8 cellular contexts compared by ENCODE assay signal in genomic region chr4:101419324-101420135, GRCh38.
DNase-seq lines count a peak whose midpoint lies in the region; ATAC-seq, FAIRE-seq and TF ChIP-seq lines count a peak whose summit lies in the region.

No MANE protein-coding gene starts in this region.

- in situ Hi-C loops in mammary epithelial cell (cut with MboI; ENCODE audit: low sequenced_read_pairs in 2 of 2): no loop called here

- H3K9me3 ChIP-seq in breast epithelium: no peaks in the 10 kb centered on the region
- no peaks in the 10 kb centered on the region for H3K9me3 ChIP-seq in mammary epithelial cell (replicated peaks; ENCODE audit: insufficient read depth, low read length)

- intact Hi-C loops in breast epithelium (cut with DNase I; ENCODE audit: low total_unique reads) (no loop called here), mammary epithelial cell (cut with micrococcal nuclease) (no loop called here), head of caudate nucleus (cut with DNase I) (no loop called here)

- no peak for FAIRE-seq in H54 (lab: Jason Lieb, UNC)

- dilution Hi-C loops in mammary epithelial cell (cut with HindIII; ENCODE audit: low sequenced_read_pairs): no loop called here

- peak; percentile 55 for ATAC-seq in HG02840 (IDR thresholded peaks at IDR 0.05; ENCODE audit: low FRiP score, unreplicated experiment)

- TF ChIP-seq CTCF in breast epithelium (IDR thresholded peaks at IDR 0.05) (no peak), mammary epithelial cell (conservative IDR thresholded peaks at IDR 0.05 in 1 of 2, IDR thresholded peaks at IDR 0.05 in 1 of 2; ENCODE audit: extremely low read depth in 1 of 2, insufficient read depth in 1 of 2, low read depth in 1 of 2, low read length in 2 of 2) (no peak), fibroblast of mammary gland (conservative IDR thresholded peaks at IDR 0.05; ENCODE audit: control insufficient read depth, insufficient read depth, low read depth, low read length) (no peak)

- no peaks in the 10 kb centered on the region for H3K36me3 ChIP-seq in breast epithelium
- no peaks in the 10 kb centered on the region for H3K36me3 ChIP-seq in mammary epithelial cell (ENCODE audit: insufficient read depth, low read length)

- CTCF ChIA-PET in mammary epithelial cell (lab: Charles Lee; ENCODE audit: low non-redundant PET): no interaction called here

- H2AFZ ChIP-seq in mammary epithelial cell (ENCODE audit: low read depth, low read length): no peak overlapping the region

- H3K27ac ChIP-seq in breast epithelium (peak overlapping the region; percentile 11 to 30), mammary epithelial cell (ENCODE audit: insufficient read depth, low read depth, low read length) (no peak overlapping the region)

- no peak overlapping the region for H3K4me2 ChIP-seq in mammary epithelial cell (ENCODE audit: insufficient read depth, low read depth, low read length)

- H4K20me1 ChIP-seq in mammary epithelial cell (ENCODE audit: insufficient read depth, low read length): no peaks in the 10 kb centered on the region

- H3K4me1 ChIP-seq in breast epithelium (no peaks in the 10 kb centered on the region), mammary epithelial cell (ENCODE audit: insufficient read depth, low read length) (no peaks in the 10 kb centered on the region)

- H3K9ac ChIP-seq in mammary epithelial cell (ENCODE audit: insufficient read depth, low read length): no peak overlapping the region

- H3K4me3 ChIP-seq in breast epithelium (peak overlapping the region in 1 of 3 donors; percentile 1), mammary epithelial cell (replicated peaks in 1 of 3; ENCODE audit: insufficient read depth in 1 of 3, low read depth in 2 of 3, low read length in 3 of 3) (no peak overlapping the region), fibroblast of mammary gland (ENCODE audit: control insufficient read depth, low read depth, low read length) (no peak overlapping the region)

- no TSS peak for BruUV-seq in mammary epithelial cell (replicated peaks; lab: Mats Ljungman, UMichigan)

- no peak for DNase-seq in breast epithelium (ENCODE audit: low spot score in 2 of 2)
- DNase-seq in mammary epithelial cell: no peak
- peak; percentile 19 for DNase-seq in NCI-H1694 (lab: John Stamatoyannopoulos, UW)
- peak; percentile 33 for DNase-seq in fibroblast of mammary gland (ENCODE audit: low read depth)
- no peak for DNase-seq in GDM1 (lab: John Stamatoyannopoulos, UW)
- DNase-seq in H54 (ENCODE audit: insufficient read length, low spot score): no peak
- DNase-seq in head of caudate nucleus: no peak

- no peak for TF ChIP-seq POLR2A in breast epithelium (IDR thresholded peaks at IDR 0.05)
- TF ChIP-seq POLR2A in H54 (IDR thresholded peaks at IDR 0.05; ENCODE audit: low read depth, low read length): no peak

- H3K27me3 ChIP-seq in breast epithelium (no peaks in the 10 kb centered on the region), mammary epithelial cell (ENCODE audit: insufficient read depth, low read length) (no peaks in the 10 kb centered on the region)

- no peaks in the 10 kb centered on the region for H3K79me2 ChIP-seq in mammary epithelial cell (ENCODE audit: insufficient read depth, low read length)

- 89% methylated on average over 5 of the region's 5 CpGs for WGBS in mammary epithelial cell (ENCODE audit: low coverage, missing lambda C conversion rate)

Comparison
In these comparisons a context has a peak if more than half of its experiments do, and no peak if none do; other contexts are left out.
1. DNase-seq: peak in NCI-H1694 (single experiment) and fibroblast of mammary gland (single experiment); none in breast epithelium (0 of 2), mammary epithelial cell (single experiment), GDM1 (single experiment), H54 (single experiment) and head of caudate nucleus (0 of 42).